ENCODE assay signal across 18 cellular contexts in the genomic region with DNA sequence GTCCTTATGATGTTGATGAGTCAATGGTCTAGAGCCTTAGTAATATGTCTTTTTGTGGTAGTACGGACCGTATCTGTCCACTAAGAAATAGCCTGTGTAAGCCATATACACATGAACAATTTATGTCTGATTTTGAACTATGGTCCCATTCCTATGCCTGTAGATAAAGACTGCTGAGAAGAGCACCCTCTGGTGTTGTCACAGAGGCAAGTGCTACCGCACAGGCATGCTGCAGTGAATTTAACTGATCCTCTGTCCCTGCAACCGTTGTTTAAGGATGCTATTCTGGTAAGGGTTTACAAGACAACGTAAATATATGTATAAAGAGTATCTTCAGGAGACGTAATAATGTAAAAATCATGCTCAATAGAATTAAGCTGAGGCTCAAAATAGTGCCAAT.
DNase-seq lines count a peak whose midpoint lies in the region; ATAC-seq and TF ChIP-seq lines count a peak whose summit lies in the region.
"Had no signal": no experiment of that assay in that cellular context is flagged by ENCODE, and none has a peak within 500 bp of the region (broad histone marks: within the 10 kb centered on the region; RNA-seq: fewer than 3 reads in every experiment).

No MANE protein-coding gene starts in this region.

- in situ Hi-C loops in GM13976 (cut with MboI; ENCODE audit: low sequenced_read_pairs, unreplicated experiment), result no loop called here

- DNase-seq in DMS 273 treated with DMSO at 0.1 percent for 48 hours (lab: John Stamatoyannopoulos, UW), result peak; percentile 0
- DNase-seq in HFFc6, result no peak
- peak; percentile 48 for DNase-seq in RKO (ENCODE audit: low spot score)
- DNase-seq in left lobe of liver (ENCODE audit: low spot score), result no peak
- no peak for DNase-seq in GM13976 (ENCODE audit: low spot score)
- DNase-seq in NCI-H2196 (lab: John Stamatoyannopoulos, UW; ENCODE audit: unreplicated experiment), result no peak
- DNase-seq: activated CD8-positive, alpha-beta memory T cell treated with anti-CD3 and anti-CD28 coated beads for 24 hours; activated naive CD4-positive, alpha-beta T cell treated with anti-CD3 and anti-CD28 coated beads for 36 hours; body of pancreas; GDM1; hypothalamus; natural killer cell; NCI-H1048; sigmoid colon; stimulated activated naive CD4-positive, alpha-beta T cell treated with Interleukin-2 at 50 U/mL for 16 hours; T1000 had no signal

- H3K27ac Mint-ChIP-seq in HFFc6, result no peak overlapping the region
- H3K27ac Mint-ChIP-seq: activated naive CD4-positive, alpha-beta T cell treated with anti-CD3 and anti-CD28 coated beads for 36 hours; natural killer cell had no signal

- H3K27me3 Mint-ChIP-seq in HFFc6 (ENCODE audit: insufficient read depth), result no peaks in the 10 kb centered on the region

- peak; percentile 28; the same call in 1 of the 2 replicates for TF ChIP-seq CTCF in HFFc6 (IDR thresholded peaks at IDR 0.05)
- no peak for TF ChIP-seq CTCF in GM13976 (IDR thresholded peaks at IDR 0.05; ENCODE audit: borderline replicate concordance, control extremely low read depth, extremely low read depth, insufficient read depth, missing control alignments)

- H3K4me1 Mint-ChIP-seq in HFFc6 (ENCODE audit: low read depth), result no peaks in the 10 kb centered on the region
- H3K4me1 Mint-ChIP-seq: natural killer cell had no signal

- peaks cover 7% of the 10 kb centered on the region for H3K9me3 Mint-ChIP-seq in HFFc6

- no peak overlapping the region for H3K4me3 Mint-ChIP-seq in HFFc6
- H3K4me3 Mint-ChIP-seq: activated naive CD4-positive, alpha-beta T cell treated with anti-CD3 and anti-CD28 coated beads for 36 hours; natural killer cell had no signal

- no peaks in the 10 kb centered on the region for H3K36me3 Mint-ChIP-seq in HFFc6 (ENCODE audit: low read depth)
- H3K36me3 Mint-ChIP-seq: natural killer cell had no signal

- ATAC-seq in left lobe of liver (peak; percentile 67), GM19035 (IDR thresholded peaks at IDR 0.05; ENCODE audit: unreplicated experiment) (no peak), HG03469 (IDR thresholded peaks at IDR 0.05; ENCODE audit: unreplicated experiment) (no peak)
- ATAC-seq: body of pancreas, natural killer cell had no signal

Comparison
In these comparisons a context has a peak if more than half of its experiments do, and no peak if none do; other contexts are left out.
1. DNase-seq: peak in DMS 273 treated with DMSO at 0.1 percent for 48 hours (single experiment) and RKO (single experiment); none in HFFc6 (single experiment), left lobe of liver (single experiment), GM13976 (single experiment) and NCI-H2196 (single experiment).